8 cellular contexts compared by ENCODE assay signal in the genomic region with DNA sequence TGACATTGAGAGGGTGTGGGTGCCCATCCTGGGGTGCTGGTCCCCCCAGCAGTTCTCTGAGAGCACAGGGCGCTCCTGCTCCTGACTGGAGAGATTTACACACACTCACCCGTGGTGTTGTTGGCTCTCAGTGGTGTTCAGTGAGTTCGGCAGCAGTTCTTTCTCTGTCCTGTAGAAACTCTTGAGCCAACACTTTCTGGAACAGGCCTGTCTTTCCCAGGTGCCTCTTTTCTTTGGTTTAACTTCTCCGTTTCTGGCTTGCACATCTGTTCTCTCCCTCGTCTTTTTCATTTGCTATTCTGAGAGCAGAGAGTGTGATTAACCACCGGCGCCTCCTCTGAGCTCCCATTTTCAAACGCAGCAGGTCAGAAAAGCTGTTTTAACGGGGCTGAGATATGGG.
"Had no signal": no experiment of that assay in that cellular context is flagged by ENCODE, and none has a peak within 500 bp of the region (broad histone marks: within the 10 kb centered on the region; RNA-seq: fewer than 3 reads in every experiment).

No MANE protein-coding gene starts in this region.

- H3K9me3 ChIP-seq: HAP-1 had no signal

- H3K27ac ChIP-seq: HL-60 had no signal

- H3K4me1 ChIP-seq: HAP-1 had no signal

- H2AFZ ChIP-seq: GM23338 had no signal

- ATAC-seq: GM23338, HCT116, HepG2 had no signal

- H3K4me2 ChIP-seq: GM23338 had no signal

- DNase-seq: H7, HFFc6, KBM-7 had no signal

- H3K4me3 ChIP-seq: GM23338, HAP-1 had no signal

- H3K36me3 ChIP-seq: HAP-1 had no signal
